Comparison of ENCODE assay signal across 11 cellular contexts in the genomic region with DNA sequence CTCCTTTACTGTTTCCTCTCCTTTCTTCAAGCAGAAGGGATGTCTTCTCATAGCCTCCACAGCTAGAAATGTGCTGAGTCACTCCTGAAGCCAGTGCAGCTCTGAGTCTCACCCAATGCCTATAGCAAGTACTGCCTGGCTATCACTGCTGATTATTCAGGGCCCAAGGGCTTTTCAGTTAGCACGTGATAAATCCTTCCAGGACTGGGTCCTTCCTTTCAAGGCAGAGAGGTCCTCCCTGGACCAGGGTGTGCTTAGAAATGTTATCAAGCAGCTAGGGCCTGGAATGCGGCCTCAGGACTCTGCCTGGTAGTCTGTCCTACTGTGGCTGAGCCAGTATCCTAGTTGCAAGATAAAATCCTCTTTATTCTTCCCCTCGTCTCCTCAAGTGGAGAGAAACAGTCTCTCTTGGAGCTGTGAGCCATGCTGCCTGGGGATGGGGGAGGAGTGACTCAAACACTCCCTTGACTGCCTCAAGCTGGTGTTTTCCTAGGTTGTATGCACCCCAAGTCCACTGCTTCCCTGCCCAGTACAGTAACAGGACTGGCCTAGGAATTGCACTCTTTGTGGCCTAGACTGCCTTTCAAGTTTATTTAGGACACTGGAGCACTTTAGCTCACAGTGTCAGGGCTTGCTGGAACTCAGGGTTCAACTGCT.
DNase-seq lines count a peak whose midpoint lies in the region; ATAC-seq and TF ChIP-seq lines count a peak whose summit lies in the region.
"Had no signal": no experiment of that assay in that cellular context is flagged by ENCODE, and none has a peak within 500 bp of the region (broad histone marks: within the 10 kb centered on the region; RNA-seq: fewer than 3 reads in every experiment).

No MANE protein-coding gene starts in this region.

- DNase-seq in GM23338 (ENCODE audit: low spot score) = no peak
- DNase-seq in SW480 (ENCODE audit: low spot score) = peak; percentile 13
- DNase-seq in fibroblast of the aortic adventitia (ENCODE audit: low read depth) = peak; percentile 86
- DNase-seq in renal cortical epithelial cell (ENCODE audit: low read depth) = peak; percentile 72
- DNase-seq in CD14-positive monocyte (ENCODE audit: low spot score) = no peak
- DNase-seq in stimulated activated CD4-positive, alpha-beta T cell treated with anti-CD3 and anti-CD28 coated beads, Interleukin-15, amount 100 ng/mL, for 24 hours = no peak
- DNase-seq in stimulated activated CD4-positive, alpha-beta T cell treated with anti-CD3 and anti-CD28 coated beads, Interleukin-2, amount 100 ng/mL, for 48 hours = no peak
- DNase-seq: activated naive CD8-positive, alpha-beta T cell treated with anti-CD3 and anti-CD28 coated beads, Interleukin-2, amount 50 U/mL, for 24 hours; NCI-H748 treated with DMSO at 0.1 percent for 48 hours had no signal

- H3K4me3 Mint-ChIP-seq in GM23338 (no peak overlapping the region), CD14-positive monocyte (no peak overlapping the region)
- H3K4me3 Mint-ChIP-seq: activated naive CD8-positive, alpha-beta T cell treated with anti-CD3 and anti-CD28 coated beads, Interleukin-2, amount 50 U/mL, for 24 hours had no signal

- intact Hi-C loops in CD14-positive monocyte (cut with micrococcal nuclease) = no loop called here

- H3K27me3 Mint-ChIP-seq in GM23338 (ENCODE audit: insufficient read depth, low read depth, poor library complexity) (peaks cover 4% of the 10 kb centered on the region), CD14-positive monocyte (ENCODE audit: low read depth in 3 of 3) (peaks cover 1 to 4% (median 4%) of the 10 kb centered on the region in 3 donors)

- no peaks in the 10 kb centered on the region for H3K36me3 ChIP-seq in GM23338 (ENCODE audit: insufficient read depth)

- no peak overlapping the region for H3K4me2 ChIP-seq in GM23338

- H3K27ac ChIP-seq in GM23338 (ENCODE audit: low read depth) = no peak overlapping the region
- H3K27ac ChIP-seq: parathyroid adenoma had no signal

- H3K9me2 ChIP-seq in GM23338 (ENCODE audit: insufficient read depth) = no peaks in the 10 kb centered on the region

- H3K27me3 ChIP-seq in GM23338 (ENCODE audit: insufficient read depth) = no peaks in the 10 kb centered on the region

- no peak overlapping the region for H3K4me3 ChIP-seq in GM23338
- no peak overlapping the region for H3K4me3 ChIP-seq in fibroblast of the aortic adventitia (ENCODE audit: low read depth, low read length)

- H2AFZ ChIP-seq in GM23338 = peak overlapping the region; percentile 76; the same call in 1 of the 2 replicates
- H2AFZ ChIP-seq: parathyroid adenoma had no signal

- H3K36me3 Mint-ChIP-seq in GM23338 (ENCODE audit: low read depth) = no peaks in the 10 kb centered on the region; the same call in 2 of the 3 replicates
- H3K36me3 Mint-ChIP-seq in CD14-positive monocyte = no peaks in the 10 kb centered on the region

- H3K4me1 Mint-ChIP-seq in GM23338 (peaks cover 3% of the 10 kb centered on the region; the same call in 1 of the 3 replicates), CD14-positive monocyte (no peaks in the 10 kb centered on the region)
- H3K4me1 Mint-ChIP-seq: activated naive CD8-positive, alpha-beta T cell treated with anti-CD3 and anti-CD28 coated beads, Interleukin-2, amount 50 U/mL, for 24 hours had no signal

- TF ChIP-seq CTCF in GM23338 (conservative IDR thresholded peaks at IDR 0.05; ENCODE audit: low read depth in 2 of 2) (no peak), fibroblast of the aortic adventitia (IDR thresholded peaks at IDR 0.05; ENCODE audit: insufficient read depth, low read length) (no peak), CD14-positive monocyte (IDR thresholded peaks at IDR 0.05) (no peak)

- no peaks in the 10 kb centered on the region for H3K79me2 ChIP-seq in GM23338 (replicated peaks; ENCODE audit: insufficient read depth)
- H3K79me2 ChIP-seq: parathyroid adenoma had no signal

- no peaks in the 10 kb centered on the region for H3K4me1 ChIP-seq in GM23338 (ENCODE audit: insufficient read depth)
- H3K4me1 ChIP-seq: parathyroid adenoma had no signal

- no peaks in the 10 kb centered on the region for H3F3A ChIP-seq in GM23338 (replicated peaks; ENCODE audit: low read depth)

- H3K27ac Mint-ChIP-seq in GM23338 = no peak overlapping the region; the same call in 1 of the 2 replicates
- H3K27ac Mint-ChIP-seq in CD14-positive monocyte = no peak overlapping the region

- H4K20me1 ChIP-seq in GM23338 (replicated peaks; ENCODE audit: insufficient read depth) = no peaks in the 10 kb centered on the region

- H3K9me3 Mint-ChIP-seq in GM23338 (no peaks in the 10 kb centered on the region), CD14-positive monocyte (peaks cover 0 to 4% (median 0%) of the 10 kb centered on the region in 7 donors)
- H3K9me3 Mint-ChIP-seq: activated naive CD8-positive, alpha-beta T cell treated with anti-CD3 and anti-CD28 coated beads, Interleukin-2, amount 50 U/mL, for 24 hours had no signal

- ATAC-seq in GM23338 (no peak), GM21786 (IDR thresholded peaks at IDR 0.05; ENCODE audit: unreplicated experiment) (no peak)
- ATAC-seq: activated naive CD8-positive, alpha-beta T cell treated with anti-CD3 and anti-CD28 coated beads, Interleukin-2, amount 50 U/mL, for 24 hours had no signal

TF ChIP-seq in GM23338, 12 proteins besides CTCF, POLR2A, EP300 and RAD21 (continues in another document):
- no peak for TF ChIP-seq NANOG (IDR thresholded peaks at IDR 0.05; ENCODE audit: borderline replicate concordance)
- TF ChIP-seq EZH2phosphoT487 (IDR thresholded peaks at IDR 0.05; ENCODE audit: unreplicated experiment) = no peak
- TF ChIP-seq STAT1 (IDR thresholded peaks at IDR 0.05; ENCODE audit: unreplicated experiment) = no peak
- TF ChIP-seq ETS1 (IDR thresholded peaks at IDR 0.05) = no peak
- TF ChIP-seq REST (IDR thresholded peaks at IDR 0.05; ENCODE audit: unreplicated experiment) = no peak
- no peak for TF ChIP-seq CREB1 (CRISPR knock-in tag; IDR thresholded peaks at IDR 0.05; ENCODE audit: low read depth)
- TF ChIP-seq JUNB (IDR thresholded peaks at IDR 0.05; ENCODE audit: unreplicated experiment) = no peak
- no peak for TF ChIP-seq ZNF331 (CRISPR knock-in tag; IDR thresholded peaks at IDR 0.05; ENCODE audit: low read depth)
- TF ChIP-seq POLR2AphosphoS5 (IDR thresholded peaks at IDR 0.05; ENCODE audit: low read depth) = no peak

Comparison
In these comparisons a context has a peak if more than half of its experiments do, and no peak if none do; other contexts are left out.
1. DNase-seq: peak in SW480 (single experiment), fibroblast of the aortic adventitia (single experiment) and renal cortical epithelial cell (single experiment); none in GM23338 (single experiment), CD14-positive monocyte (single experiment), stimulated activated CD4-positive, alpha-beta T cell treated with anti-CD3 and anti-CD28 coated beads, Interleukin-15, amount 100 ng/mL, for 24 hours (single experiment) and stimulated activated CD4-positive, alpha-beta T cell treated with anti-CD3 and anti-CD28 coated beads, Interleukin-2, amount 100 ng/mL, for 48 hours (0 of 2).